In genomic region chr16:78311831-78312230, GRCh38 we compare ENCODE assay signal across 25 cellular contexts.
"Had no signal": no experiment of that assay in that cellular context is flagged by ENCODE, and none has a peak within 500 bp of the region (broad histone marks: within the 10 kb centered on the region; RNA-seq: fewer than 3 reads in every experiment).

No MANE protein-coding gene starts in this region.

- H3K36me3 Mint-ChIP-seq: mesothelial cell of epicardium had no signal

- H3K27ac Mint-ChIP-seq: activated naive CD8-positive, alpha-beta T cell treated with anti-CD3 and anti-CD28 coated beads for 36 hours; type B pancreatic cell had no signal

- ATAC-seq: body of pancreas, left lung, right cardiac atrium had no signal

- H3K27me3 ChIP-seq: adrenal gland, body of pancreas, esophagus squamous epithelium, left lung, uterus had no signal

- H3K27ac ChIP-seq: adrenal gland, epithelial cell of prostate, esophagus squamous epithelium, left lung, uterus, VCaP had no signal

- H3K4me1 ChIP-seq: adrenal gland, left lung, uterus had no signal

- H3K9me3 ChIP-seq: adrenal gland, body of pancreas, esophagus squamous epithelium, left lung, uterus had no signal

- H3K4me3 Mint-ChIP-seq: activated naive CD8-positive, alpha-beta T cell treated with anti-CD3 and anti-CD28 coated beads for 36 hours; mesothelial cell of epicardium; naive B cell; type B pancreatic cell had no signal

- H3K36me3 ChIP-seq: adrenal gland, esophagus squamous epithelium, left lung, uterus had no signal

- H3K9me3 Mint-ChIP-seq: activated naive CD8-positive, alpha-beta T cell treated with anti-CD3 and anti-CD28 coated beads for 36 hours; mesothelial cell of epicardium; naive B cell had no signal

- DNase-seq: activated CD4-positive, alpha-beta T cell treated with anti-CD3 and anti-CD28 coated beads for 48 hours; activated CD4-positive, alpha-beta T cell treated with anti-CD3 and anti-CD28 coated beads, Interleukin-2, amount 50 U/mL, for 48 hours; activated CD8-positive, alpha-beta memory T cell treated with anti-CD3 and anti-CD28 coated beads for 24 hours; activated effector memory CD4-positive, alpha-beta T cell treated with Interleukin-2 at 50 U/mL for 16 hours; activated naive CD4-positive, alpha-beta T cell treated with Interleukin-2 at 50 U/mL for 16 hours; activated naive CD8-positive, alpha-beta T cell treated with anti-CD3 and anti-CD28 coated beads for 36 hours; adrenal gland; aorta; body of pancreas; dermis blood vessel endothelial cell; effector CD4-positive, alpha-beta T cell; esophagus squamous epithelium; foreskin melanocyte; left lung; naive B cell; posterior cingulate gyrus; right cardiac atrium; stimulated activated CD4-positive, alpha-beta T cell treated with anti-CD3 and anti-CD28 coated beads, Interleukin-2, amount 100 ng/mL, for 48 hours; stimulated activated naive CD4-positive, alpha-beta T cell treated with Interleukin-2 at 50 U/mL for 16 hours; T-helper 1 cell; uterus had no signal

- H3K4me3 ChIP-seq: adrenal gland, body of pancreas, esophagus squamous epithelium, left lung, uterus had no signal

- H3K27me3 Mint-ChIP-seq: activated naive CD8-positive, alpha-beta T cell treated with anti-CD3 and anti-CD28 coated beads for 36 hours; naive B cell had no signal
